In genomic region chr10:131806146-131806545, GRCh38 we compare ENCODE assay signal across 24 cellular contexts.
"Had no signal": no experiment of that assay in that cellular context is flagged by ENCODE, and none has a peak within 500 bp of the region (broad histone marks: within the 10 kb centered on the region; RNA-seq: fewer than 3 reads in every experiment).

No MANE protein-coding gene starts in this region.

- H3K4me3 ChIP-seq: esophagus muscularis mucosa, gastrocnemius medialis, mucosa of descending colon, pancreas, right lobe of liver, spleen, suprapubic skin, thyroid gland, vagina had no signal

- H3K27me3 Mint-ChIP-seq: dendritic cell treated with granulocyte-macrophage colony-stimulating factor and Interleukin-4, amounts not matched to agents 40 ng/mL and 50 ng/mL, for 4 days had no signal

- H3K27me3 ChIP-seq: pancreas, right lobe of liver, thyroid gland, vagina had no signal

- H3K36me3 ChIP-seq: esophagus muscularis mucosa, gastrocnemius medialis, pancreas, right lobe of liver, spleen, suprapubic skin, thyroid gland, vagina had no signal

- H3K4me1 ChIP-seq: gastrocnemius medialis, pancreas, spleen, suprapubic skin, thyroid gland, vagina had no signal

- H3K27ac Mint-ChIP-seq: dendritic cell treated with granulocyte-macrophage colony-stimulating factor and Interleukin-4, amounts not matched to agents 40 ng/mL and 50 ng/mL, for 4 days; effector memory CD8-positive, alpha-beta T cell; immature natural killer cell; type B pancreatic cell had no signal

- H3K27ac ChIP-seq: epithelial cell of prostate, esophagus muscularis mucosa, gastrocnemius medialis, pancreas, right lobe of liver, spleen, suprapubic skin, thyroid gland, vagina had no signal

- H3K36me3 Mint-ChIP-seq: immature natural killer cell; naive thymus-derived CD8-positive, alpha-beta T cell; type B pancreatic cell had no signal

- ATAC-seq: effector memory CD8-positive, alpha-beta T cell; gastrocnemius medialis; left cardiac atrium; mucosa of descending colon; naive thymus-derived CD8-positive, alpha-beta T cell; pancreas; right lobe of liver had no signal

- H3K4me1 Mint-ChIP-seq: central memory CD8-positive, alpha-beta T cell; immature natural killer cell had no signal

- H3K9me3 Mint-ChIP-seq: central memory CD8-positive, alpha-beta T cell; dendritic cell treated with granulocyte-macrophage colony-stimulating factor and Interleukin-4, amounts not matched to agents 40 ng/mL and 50 ng/mL, for 4 days; effector memory CD8-positive, alpha-beta T cell; immature natural killer cell; naive thymus-derived CD8-positive, alpha-beta T cell; type B pancreatic cell had no signal

- H3K9me3 ChIP-seq: esophagus muscularis mucosa, gastrocnemius medialis, mucosa of descending colon, pancreas, right lobe of liver, spleen, suprapubic skin, thyroid gland, vagina had no signal

- DNase-seq: effector memory CD8-positive, alpha-beta T cell; gastrocnemius medialis; glutamatergic neuron; immature natural killer cell; kidney; left cardiac atrium; mammary epithelial cell; mucosa of descending colon; naive thymus-derived CD8-positive, alpha-beta T cell; pancreas; spleen; stimulated activated CD4-positive, alpha-beta T cell treated with anti-CD3 and anti-CD28 coated beads, Interleukin-15, amount 100 ng/mL, for 24 hours; stimulated activated CD4-positive, alpha-beta T cell treated with anti-CD3 and anti-CD28 coated beads, Interleukin-1b, Interleukin-23, amount 100 ng/mL, for 48 hours; stimulated activated CD4-positive, alpha-beta T cell treated with anti-CD3 and anti-CD28 coated beads, Interleukin-4, amount 100 ng/mL, for 4 hours; stimulated activated naive CD4-positive, alpha-beta T cell; thyroid gland had no signal

- H3K4me3 Mint-ChIP-seq: central memory CD8-positive, alpha-beta T cell; dendritic cell treated with granulocyte-macrophage colony-stimulating factor and Interleukin-4, amounts not matched to agents 40 ng/mL and 50 ng/mL, for 4 days; effector memory CD8-positive, alpha-beta T cell; immature natural killer cell; naive thymus-derived CD8-positive, alpha-beta T cell; type B pancreatic cell had no signal
